ENCODE assay signal across 27 cellular contexts in genomic region chr1:16115468-16116363, GRCh38. TPM values are rescaled to one million over a fixed set of nuclear protein-coding genes. Genes with fewer than 3 reads are reported as not detected.
A peak's percentile ranks its signal among the peaks of the same experiment; 100 is the strongest.
DNase-seq lines count a peak whose midpoint lies in the region; ATAC-seq and TF ChIP-seq lines count a peak whose summit lies in the region.
"Had no signal": no experiment of that assay in that cellular context is flagged by ENCODE, and none has a peak within 500 bp of the region (broad histone marks: within the 10 kb centered on the region; RNA-seq: fewer than 3 reads in every experiment).

No MANE protein-coding gene starts in this region.

- no CpG with 5 or more reads among the region's 22 CpGs for WGBS in H9 (ENCODE audit: extremely low coverage, insufficient read length, low lambda C conversion rate)

- H2AFZ ChIP-seq in H9 (ENCODE audit: low read length) = no peak overlapping the region
- H2AFZ ChIP-seq: hepatocyte had no signal

- H3K27me3 Mint-ChIP-seq in H9 (ENCODE audit: low read depth) (peaks cover 14% of the 10 kb centered on the region), neural crest cell (ENCODE audit: low read depth) (peaks cover 4% of the 10 kb centered on the region)
- H3K27me3 Mint-ChIP-seq: activated naive CD8-positive, alpha-beta T cell treated with anti-CD3 and anti-CD28 coated beads for 36 hours had no signal

- H3K9me3 Mint-ChIP-seq in H9 (no peaks in the 10 kb centered on the region; a peak in 1 of 5 replicates), neural crest cell (no peaks in the 10 kb centered on the region)
- H3K9me3 Mint-ChIP-seq: activated CD4-positive, alpha-beta memory T cell treated with anti-CD3 and anti-CD28 coated beads, Interleukin-2, amount 10 ng/mL, durations not matched to agents 7 days and 5 days; activated naive CD8-positive, alpha-beta T cell treated with anti-CD3 and anti-CD28 coated beads for 36 hours; CD4-positive, alpha-beta T cell; stimulated activated naive B cell treated with anti-CD40 and anti-IgM and Interleukin-4, amounts not matched to agents 10 μg/mL and 1 μg/mL and 100 μg/mL, for 72 hours had no signal

- no peak overlapping the region for H2BK15ac ChIP-seq in H9 (ENCODE audit: low read depth, low read length)

- H3K9me3 ChIP-seq in H9 (ENCODE audit: control insufficient read depth, low read depth, low read length) (no peaks in the 10 kb centered on the region), RWPE2 (ENCODE audit: severe bottlenecking) (no peaks in the 10 kb centered on the region), iPS-15b (ENCODE audit: control insufficient read depth, insufficient read depth, low read length) (no peaks in the 10 kb centered on the region)
- H3K9me3 ChIP-seq: body of pancreas, colonic mucosa, right lobe of liver had no signal

- H3K79me1 ChIP-seq in H9 (ENCODE audit: insufficient read depth, low read depth, low read length, poor library complexity, severe bottlenecking) = no peaks in the 10 kb centered on the region

- DNase-seq in H9 = peak; percentile 81
- peak; percentile 46 for DNase-seq in RWPE2 (ENCODE audit: low spot score)
- DNase-seq in neural crest cell (ENCODE audit: low read depth, low spot score) = peak; percentile 36
- DNase-seq in D341Med (ENCODE audit: low spot score) = no peak
- no peak for DNase-seq in H4 (ENCODE audit: low spot score)
- no peak for DNase-seq in GOT3 (lab: John Stamatoyannopoulos, UW)
- DNase-seq: activated CD4-positive, alpha-beta memory T cell treated with anti-CD3 and anti-CD28 coated beads, Interleukin-2, amount 10 ng/mL, durations not matched to agents 7 days and 5 days; activated CD4-positive, CD25-positive, alpha-beta regulatory T cell; activated naive CD8-positive, alpha-beta T cell treated with anti-CD3 and anti-CD28 coated beads for 36 hours; CD4-positive, alpha-beta T cell; colonic mucosa; HCEC 1CT; left colon; NCI-H1048; NCI-H2107; NCI-H526 treated with DMSO at 0.1 percent for 48 hours; OCI-M1; right lobe of liver; stimulated activated naive B cell treated with anti-CD40 and anti-IgM and Interleukin-4, amounts not matched to agents 10 μg/mL and 1 μg/mL and 100 μg/mL, for 72 hours; T-helper 2 cell had no signal

- H3K4me1 ChIP-seq in H9 (ENCODE audit: insufficient read depth, low read length) = peaks cover 10% of the 10 kb centered on the region
- H3K4me1 ChIP-seq in RWPE2 (ENCODE audit: insufficient read depth, poor library complexity, severe bottlenecking) = no peaks in the 10 kb centered on the region
- H3K4me1 ChIP-seq in iPS-15b (ENCODE audit: control insufficient read depth, insufficient read depth, low read length) = peaks cover 21% of the 10 kb centered on the region
- H3K4me1 ChIP-seq: colonic mucosa had no signal

- H3K4me1 Mint-ChIP-seq in H9 (peaks cover 71 to 76% of the 10 kb centered on the region in 2 experiments), neural crest cell (peaks cover 26% of the 10 kb centered on the region)
- H3K4me1 Mint-ChIP-seq: activated CD4-positive, alpha-beta memory T cell treated with anti-CD3 and anti-CD28 coated beads, Interleukin-2, amount 10 ng/mL, durations not matched to agents 7 days and 5 days; activated naive CD8-positive, alpha-beta T cell treated with anti-CD3 and anti-CD28 coated beads for 36 hours; stimulated activated naive B cell treated with anti-CD40 and anti-IgM and Interleukin-4, amounts not matched to agents 10 μg/mL and 1 μg/mL and 100 μg/mL, for 72 hours had no signal

- H3K27ac Mint-ChIP-seq in H9 = peak overlapping the region in 2 of 3 experiments; percentile 92 to 94; a peak in 6 of 7 replicates
- peak overlapping the region; percentile 43 for H3K27ac Mint-ChIP-seq in neural crest cell (ENCODE audit: unreplicated experiment)
- H3K27ac Mint-ChIP-seq: activated CD4-positive, alpha-beta memory T cell treated with anti-CD3 and anti-CD28 coated beads, Interleukin-2, amount 10 ng/mL, durations not matched to agents 7 days and 5 days; activated naive CD8-positive, alpha-beta T cell treated with anti-CD3 and anti-CD28 coated beads for 36 hours; CD4-positive, alpha-beta T cell; stimulated activated naive B cell treated with anti-CD40 and anti-IgM and Interleukin-4, amounts not matched to agents 10 μg/mL and 1 μg/mL and 100 μg/mL, for 72 hours had no signal

- H3K79me2 ChIP-seq in H9 (ENCODE audit: insufficient read depth, low read length) = no peaks in the 10 kb centered on the region
- H3K79me2 ChIP-seq: hepatocyte had no signal

- H2BK5ac ChIP-seq in H9 (ENCODE audit: insufficient read length, low read length) = no peak overlapping the region

- no peak overlapping the region for H3K9ac ChIP-seq in H9 (ENCODE audit: extremely low read depth, insufficient read length, low read length)
- H3K9ac ChIP-seq in iPS-15b (ENCODE audit: low read depth, low read length) = no peak overlapping the region

- peak overlapping the region; percentile 70; the same call in 1 of the 2 replicates for H3K14ac ChIP-seq in H9 (ENCODE audit: insufficient read depth, low read length)

- H3K27ac ChIP-seq in H9 (ENCODE audit: insufficient read length, low read depth, low read length) (no peak overlapping the region), RWPE2 (ENCODE audit: poor library complexity, severe bottlenecking) (no peak overlapping the region)
- H3K27ac ChIP-seq: body of pancreas, colonic mucosa, hepatocyte, HL-60, right lobe of liver had no signal

- H3K27me3 ChIP-seq in H9 (ENCODE audit: insufficient read depth, low read length) (no peaks in the 10 kb centered on the region), RWPE2 (ENCODE audit: insufficient read depth, poor library complexity, severe bottlenecking) (no peaks in the 10 kb centered on the region), iPS-15b (ENCODE audit: control insufficient read depth, insufficient read depth, low read length) (no peaks in the 10 kb centered on the region)
- H3K27me3 ChIP-seq: body of pancreas, colonic mucosa, hepatocyte, right lobe of liver had no signal

- no peak overlapping the region for H2BK12ac ChIP-seq in H9 (ENCODE audit: insufficient read length, low read depth, low read length)

- no peak overlapping the region for H3K4ac ChIP-seq in H9 (ENCODE audit: low read depth, low read length)

- H2BK120ac ChIP-seq in H9 (ENCODE audit: low read depth, low read length, poor library complexity, severe bottlenecking) = no peak overlapping the region

- no peak overlapping the region for H2AK5ac ChIP-seq in H9 (ENCODE audit: insufficient read length, low read length)

- no peak overlapping the region for H3K18ac ChIP-seq in H9 (ENCODE audit: insufficient read length, low read depth, low read length)

- no peak overlapping the region for H3T11ph ChIP-seq in H9 (ENCODE audit: low read length)

- no peak overlapping the region for H3K23ac ChIP-seq in H9 (ENCODE audit: insufficient read length, low read depth, low read length)

- no peaks in the 10 kb centered on the region for H3K23me2 ChIP-seq in H9 (ENCODE audit: insufficient read length, low read depth, low read length, poor library complexity, severe bottlenecking)

- H4K8ac ChIP-seq in H9 (replicated peaks; ENCODE audit: insufficient read length, low read depth, low read length) = no peak overlapping the region

- H3K4me2 ChIP-seq in H9 (ENCODE audit: insufficient read depth, insufficient read length, low read length) = peak overlapping the region; percentile 5
- H3K4me2 ChIP-seq: hepatocyte had no signal

- H4K5ac ChIP-seq in H9 (ENCODE audit: insufficient read length, low read depth, low read length) = no peak overlapping the region

- H3K56ac ChIP-seq in H9 (ENCODE audit: insufficient read length, low read depth, low read length) = no peak overlapping the region

- H4K20me1 ChIP-seq in H9 (ENCODE audit: control insufficient read depth, insufficient read depth, insufficient read length) = no peaks in the 10 kb centered on the region

- H2BK20ac ChIP-seq in H9 (ENCODE audit: low read depth, low read length, poor library complexity, severe bottlenecking) = no peak overlapping the region

- ATAC-seq in RWPE2 (ENCODE audit: low read depth) (no peak), HG02884 (IDR thresholded peaks at IDR 0.05; ENCODE audit: unreplicated experiment) (no peak)
- ATAC-seq: body of pancreas; GM12878; left colon; stimulated activated naive B cell treated with anti-CD40 and anti-IgM and Interleukin-4, amounts not matched to agents 10 μg/mL and 1 μg/mL and 100 μg/mL, for 72 hours had no signal

- no peak for TF ChIP-seq CTCF in H9 (conservative IDR thresholded peaks at IDR 0.05)
- TF ChIP-seq CTCF in RWPE2 (IDR thresholded peaks at IDR 0.05; ENCODE audit: poor library complexity, severe bottlenecking) = no peak
- TF ChIP-seq CTCF in neural crest cell (conservative IDR thresholded peaks at IDR 0.05) = no peak

- no peak overlapping the region for H3K4me3 ChIP-seq in RWPE2 (ENCODE audit: severe bottlenecking)
- peak overlapping the region; percentile 22 for H3K4me3 ChIP-seq in iPS-15b (ENCODE audit: low read depth, low read length)
- H3K4me3 ChIP-seq: body of pancreas, colonic mucosa, GM12878, hepatocyte, right lobe of liver had no signal

- H3K4me3 Mint-ChIP-seq in H9 (peak overlapping the region; percentile 22 to 30; a peak in 1 of 5 replicates), neural crest cell (peak overlapping the region; percentile 59)
- H3K4me3 Mint-ChIP-seq: activated CD4-positive, alpha-beta memory T cell treated with anti-CD3 and anti-CD28 coated beads, Interleukin-2, amount 10 ng/mL, durations not matched to agents 7 days and 5 days; activated naive CD8-positive, alpha-beta T cell treated with anti-CD3 and anti-CD28 coated beads for 36 hours; CD4-positive, alpha-beta T cell; stimulated activated naive B cell treated with anti-CD40 and anti-IgM and Interleukin-4, amounts not matched to agents 10 μg/mL and 1 μg/mL and 100 μg/mL, for 72 hours had no signal

- no peaks in the 10 kb centered on the region for H3K36me3 Mint-ChIP-seq in H9 (ENCODE audit: insufficient read depth in 1 of 3, low read depth in 3 of 3)
- H3K36me3 Mint-ChIP-seq in neural crest cell (ENCODE audit: low read depth) = no peaks in the 10 kb centered on the region
- H3K36me3 Mint-ChIP-seq: activated naive CD8-positive, alpha-beta T cell treated with anti-CD3 and anti-CD28 coated beads for 36 hours; stimulated activated naive B cell treated with anti-CD40 and anti-IgM and Interleukin-4, amounts not matched to agents 10 μg/mL and 1 μg/mL and 100 μg/mL, for 72 hours had no signal

- H3K36me3 ChIP-seq in RWPE2 (ENCODE audit: low read depth) (no peaks in the 10 kb centered on the region), iPS-15b (ENCODE audit: control insufficient read depth, insufficient read depth, low read length) (no peaks in the 10 kb centered on the region)
- H3K36me3 ChIP-seq: colonic mucosa, right lobe of liver had no signal

- peak overlapping the region; percentile 12 for H4K91ac ChIP-seq in H9 (ENCODE audit: insufficient read length, low read depth, low read length)

RNA-seq across cellular contexts. Expression of gene EPHA2, which starts 40.2 kb away (rescaled TPM):
- total RNA-seq in H9 (2021) (32.8 and 33.1 TPM in 2 replicates), neural crest cell (21.7 and 25.0 TPM in 2 replicates)
- 10.1 and 14.2 TPM in 2 replicates for total RNA-seq in H4 (2014; rRNA removed; shearing (Covaris generic))
- total RNA-seq: activated CD4-positive, alpha-beta memory T cell treated with anti-CD3 and anti-CD28 coated beads, Interleukin-2, amount 10 ng/mL, durations not matched to agents 7 days and 5 days had no signal

RNA-seq across cellular contexts. Expression of gene FAM131C, which starts 42.3 kb away (rescaled TPM):
- total RNA-seq in H9 (2021) = 0.48 and 0.61 TPM in 2 replicates
- 0.48 and 0.68 TPM in 2 replicates for total RNA-seq in neural crest cell
- 0.08 and 0.62 TPM in 2 replicates for total RNA-seq in H4 (2014; rRNA removed; shearing (Covaris generic))
- total RNA-seq: CD4-positive, alpha-beta T cell; endothelial cell of umbilical vein; GM12878; left colon had no signal

Comparison
In these comparisons a context has a peak if more than half of its experiments do, and no peak if none do; other contexts are left out.
1. DNase-seq: peak in H9 (single experiment), RWPE2 (single experiment) and neural crest cell (single experiment); none in D341Med (single experiment), H4 (single experiment) and GOT3 (single experiment).